Comparison of ENCODE assay signal across 1 cellular context in genomic region chr14:104801284-104802119, GRCh38.
A peak's percentile ranks its signal among the peaks of the same experiment; 100 is the strongest.
TF ChIP-seq lines count a peak whose summit lies in the region.

No MANE protein-coding gene starts in this region.

TF ChIP-seq in GM12878, 131 proteins besides CTCF, POLR2A, EP300 and RAD21:
- TF ChIP-seq EED (IDR thresholded peaks at IDR 0.05; ENCODE audit: low read depth) (no peak), CHD2 (IDR thresholded peaks at IDR 0.05; ENCODE audit: borderline replicate concordance, low read depth, low read length) (no peak), SUPT20H (IDR thresholded peaks at IDR 0.05; ENCODE audit: borderline replicate concordance, control insufficient read depth, low read depth, low read length) (no peak), CBX3 (IDR thresholded peaks at IDR 0.05; ENCODE audit: borderline replicate concordance, low read depth) (no peak), DPF2 (IDR thresholded peaks at IDR 0.05) (0 out of 2 replicates have a peak, but pooled peaks have one; percentile 17), BACH1 (IDR thresholded peaks at IDR 0.05; ENCODE audit: borderline replicate concordance) (peak; percentile 50; the same call in 1 of the 2 replicates), GABPA (IDR thresholded peaks at IDR 0.05; ENCODE audit: low read depth) (no peak), PAX5 (IDR thresholded peaks at IDR 0.05; ENCODE audit: borderline replicate concordance, low read depth, low read length) (no peak), E2F8 (IDR thresholded peaks at IDR 0.05; ENCODE audit: low read depth, partially characterized antibody) (no peak), KDM1A (IDR thresholded peaks at IDR 0.05; ENCODE audit: borderline replicate concordance) (no peak), NR2F1 (conservative IDR thresholded peaks at IDR 0.05) (no peak)
